ENCODE assay signal across 19 cellular contexts in genomic region chr3:47485812-47486211, GRCh38. TPM values are rescaled to one million over a fixed set of nuclear protein-coding genes. Genes with fewer than 3 reads are reported as not detected.
DNase-seq lines count a peak whose midpoint lies in the region; ATAC-seq and TF ChIP-seq lines count a peak whose summit lies in the region.
"Had no signal": no experiment of that assay in that cellular context is flagged by ENCODE, and none has a peak within 500 bp of the region (broad histone marks: within the 10 kb centered on the region; RNA-seq: fewer than 3 reads in every experiment).

No MANE protein-coding gene starts in this region.

- H4K8ac ChIP-seq in IMR-90 (ENCODE audit: low read depth in 2 of 2, low read length in 2 of 2) = no peak overlapping the region
- H4K8ac ChIP-seq in mesenchymal stem cell (ENCODE audit: low read length) = no peak overlapping the region

- H3K9me3 ChIP-seq in IMR-90 (ENCODE audit: control insufficient read depth, insufficient read depth, low read length) = no peaks in the 10 kb centered on the region
- H3K9me3 ChIP-seq in mesenchymal stem cell (ENCODE audit: control insufficient read depth, low read length) = no peaks in the 10 kb centered on the region
- H3K9me3 ChIP-seq: SJSA1 had no signal

- no peak for TF ChIP-seq CTCF in IMR-90 (conservative IDR thresholded peaks at IDR 0.05; ENCODE audit: low read depth, low read length)
- no peak for TF ChIP-seq CTCF in HFFc6 (IDR thresholded peaks at IDR 0.05)

- H3K4me3 Mint-ChIP-seq in HFFc6 = no peak overlapping the region
- H3K4me3 Mint-ChIP-seq: CD4-positive, alpha-beta memory T cell; GM23338 had no signal

- H3K27me3 ChIP-seq in IMR-90 (ENCODE audit: control insufficient read depth, insufficient read depth, low read length) (no peaks in the 10 kb centered on the region), mesenchymal stem cell (ENCODE audit: control insufficient read depth in 1 of 2, insufficient read depth in 1 of 2, low read length in 2 of 2) (no peaks in the 10 kb centered on the region)
- H3K27me3 ChIP-seq: SJSA1 had no signal

- BruUV-seq in IMR-90 (replicated peaks; lab: Mats Ljungman, UMichigan) = no TSS peak

- CTCF ChIA-PET in IMR-90 (lab: Yijun Ruan, JAX) = interaction anchor here (1.1 kb wide), 1 partner anchor 20 kb away, joined by 5 read pairs; no protein-coding TSS in a partner anchor

- H2BK12ac ChIP-seq in mesenchymal stem cell (ENCODE audit: low read length in 2 of 2) = no peak overlapping the region

- peaks cover 22% of the 10 kb centered on the region for H3K4me1 Mint-ChIP-seq in HFFc6 (ENCODE audit: low read depth)
- H3K4me1 Mint-ChIP-seq: CD4-positive, alpha-beta memory T cell had no signal

- H3K9me1 ChIP-seq in IMR-90 (ENCODE audit: insufficient read depth, low read length) = peaks cover 9% of the 10 kb centered on the region

- 0 out of 2 replicates have a peak, but pooled peaks cover 1% of the 10 kb centered on the region for H3K4me1 ChIP-seq in IMR-90 (ENCODE audit: control insufficient read depth, insufficient read depth, low read length)
- H3K4me1 ChIP-seq in mesenchymal stem cell (ENCODE audit: control insufficient read depth, insufficient read depth, low read depth, low read length) = no peaks in the 10 kb centered on the region

- DNase-seq in IMR-90 (peak; percentile 66), amniotic epithelial cell (ENCODE audit: low read depth) (peak; percentile 16), mesenchymal stem cell (peak; percentile 39), activated gamma-delta T cell (lab: John Stamatoyannopoulos, UW) (no peak), erythroblast (lab: John Stamatoyannopoulos, UW) (no peak), HFFc6 (no peak)
- DNase-seq: Calu3; CD4-positive, alpha-beta memory T cell; DMS53; NCI-H1436; NCI-H2029 treated with DMSO at 0.1 percent for 48 hours; NCI-H2171 treated with DMSO at 0.1 percent for 48 hours; NCI-H510A treated with DMSO at 0.1 percent for 48 hours; NCI-H82; PC-9; SW 1271 had no signal

- H2BK5ac ChIP-seq in IMR-90 (ENCODE audit: low read depth, low read length, poor library complexity, severe bottlenecking) = no peak overlapping the region
- H2BK5ac ChIP-seq in mesenchymal stem cell (ENCODE audit: low read depth, low read length, poor library complexity, severe bottlenecking) = no peak overlapping the region

- no peak overlapping the region for H2BK15ac ChIP-seq in IMR-90 (ENCODE audit: low read depth, low read length)
- H2BK15ac ChIP-seq in mesenchymal stem cell (ENCODE audit: low read depth, poor library complexity, severe bottlenecking) = no peak overlapping the region

- in situ Hi-C loops in IMR-90 (cut with MboI; ENCODE audit: low sequenced_read_pairs) = no loop called here

- H3K9me3 Mint-ChIP-seq in HFFc6 = no peaks in the 10 kb centered on the region
- H3K9me3 Mint-ChIP-seq: CD4-positive, alpha-beta memory T cell had no signal

- intact Hi-C loops in IMR-90 (cut with micrococcal nuclease) = no loop called here

- H3K36me3 ChIP-seq in IMR-90 (ENCODE audit: control insufficient read depth, insufficient read depth, low read length) (0 out of 2 replicates have a peak, but pooled peaks cover 1% of the 10 kb centered on the region), mesenchymal stem cell (ENCODE audit: control insufficient read depth in 1 of 2, insufficient read depth in 2 of 2, low read depth in 1 of 2, low read length in 2 of 2) (peaks cover 2 to 4% of the 10 kb centered on the region in 2 experiments)
- H3K36me3 ChIP-seq: SJSA1 had no signal

- H2AK5ac ChIP-seq in IMR-90 (ENCODE audit: low read depth, low read length) (peak overlapping the region; percentile 33; the same call in 1 of the 2 replicates), mesenchymal stem cell (ENCODE audit: low read length, severe bottlenecking) (no peak overlapping the region)

- no peak overlapping the region for H3K27ac Mint-ChIP-seq in HFFc6
- H3K27ac Mint-ChIP-seq: GM23338 had no signal

- peak overlapping the region; percentile 50 for H2AK9ac ChIP-seq in IMR-90 (replicated peaks; ENCODE audit: low read depth, low read length, poor library complexity)

- POLR2A ChIA-PET in IMR-90 (lab: Charles Lee; ENCODE audit: unreplicated experiment) = no interaction called here

- no peaks in the 10 kb centered on the region; the same call in 1 of the 2 replicates for H3K36me3 Mint-ChIP-seq in HFFc6 (ENCODE audit: low read depth)

- H3K56ac ChIP-seq in IMR-90 (ENCODE audit: extremely low read depth, insufficient read depth, low read length) = no peak overlapping the region

- H3K23ac ChIP-seq in IMR-90 (ENCODE audit: low read depth, low read length) (no peak overlapping the region), mesenchymal stem cell (ENCODE audit: low read length in 2 of 2) (no peak overlapping the region)

- peak; percentile 67 for ATAC-seq in IMR-90 (ENCODE audit: low read depth)
- no peak for ATAC-seq in HG03460 (IDR thresholded peaks at IDR 0.05; ENCODE audit: unreplicated experiment)
- ATAC-seq: GM23338 had no signal

- dilution Hi-C loops in IMR-90 (cut with HindIII; ENCODE audit: low sequenced_read_pairs, unreplicated experiment) = no loop called here

- H3K4me3 ChIP-seq in IMR-90 (ENCODE audit: insufficient read depth, low read depth, low read length) (no peak overlapping the region), mesenchymal stem cell (ENCODE audit: insufficient read depth in 1 of 2, low read depth in 1 of 2, low read length in 2 of 2) (no peak overlapping the region)
- H3K4me3 ChIP-seq: GM23338, PC-9, SJSA1 had no signal

- H2BK120ac ChIP-seq in IMR-90 (ENCODE audit: low read depth, low read length) = no peak overlapping the region
- H2BK120ac ChIP-seq in mesenchymal stem cell (ENCODE audit: low read depth, low read length) = no peak overlapping the region

- H3K9ac ChIP-seq in IMR-90 (ENCODE audit: low read depth, low read length) (no peak overlapping the region), mesenchymal stem cell (ENCODE audit: low read length) (no peak overlapping the region)

- no peaks in the 10 kb centered on the region for H3K27me3 Mint-ChIP-seq in HFFc6 (ENCODE audit: insufficient read depth)
- H3K27me3 Mint-ChIP-seq: CD4-positive, alpha-beta memory T cell had no signal

- H3K14ac ChIP-seq in IMR-90 (replicated peaks; ENCODE audit: low read depth, low read length) (0 out of 2 replicates have a peak overlapping the region, but pooled peaks have one; percentile 68), mesenchymal stem cell (ENCODE audit: low read length in 2 of 2) (no peak overlapping the region)

- H3K4me2 ChIP-seq in IMR-90 (ENCODE audit: low read depth, low read length) (no peak overlapping the region), mesenchymal stem cell (ENCODE audit: low read length, poor library complexity, severe bottlenecking) (no peak overlapping the region)
- H3K4me2 ChIP-seq: GM23338, PC-9 had no signal

- H4K91ac ChIP-seq in IMR-90 (ENCODE audit: insufficient read depth, low read depth, low read length) = no peak overlapping the region
- H4K91ac ChIP-seq in mesenchymal stem cell (ENCODE audit: low read length) = no peak overlapping the region

- no peaks in the 10 kb centered on the region for H4K20me1 ChIP-seq in IMR-90 (ENCODE audit: insufficient read depth, low read length)

- 0 out of 4 replicates have a peak, but pooled peaks cover 0 to 3% of the 10 kb centered on the region in 2 experiments for H3K79me1 ChIP-seq in IMR-90 (ENCODE audit: low read depth in 1 of 2, low read length in 2 of 2)
- H3K79me1 ChIP-seq in mesenchymal stem cell (replicated peaks; ENCODE audit: low read length, poor library complexity, severe bottlenecking) = no peaks in the 10 kb centered on the region

- H3K4ac ChIP-seq in IMR-90 (ENCODE audit: low read depth, low read length) (no peak overlapping the region), mesenchymal stem cell (ENCODE audit: low read depth in 1 of 2, low read length in 2 of 2) (peak overlapping the region in 1 of 2 experiments; percentile 17)

- WGBS in IMR-90 (ENCODE audit: extremely low coverage in 2 of 2, insufficient read length in 1 of 2), 2 experiments = no CpG with 5 or more reads among the region's 3 CpGs
- 0% methylated on average over 1 of the region's 3 CpGs for WGBS in mesenchymal stem cell

- H3K27ac ChIP-seq in IMR-90 (ENCODE audit: insufficient read depth, low read length) (no peak overlapping the region), mesenchymal stem cell (ENCODE audit: low read length, poor library complexity, severe bottlenecking) (no peak overlapping the region)
- H3K27ac ChIP-seq: PC-9, SJSA1 had no signal

- H3K18ac ChIP-seq in IMR-90 (ENCODE audit: low read depth, low read length) = no peak overlapping the region
- no peak overlapping the region for H3K18ac ChIP-seq in mesenchymal stem cell (ENCODE audit: low read depth in 1 of 2, low read length in 2 of 2)

- TF ChIP-seq POLR2A in IMR-90 (IDR thresholded peaks at IDR 0.05; ENCODE audit: low read depth, low read length) (no peak), erythroblast (IDR thresholded peaks at IDR 0.05; ENCODE audit: low read length) (no peak)

- H2BK20ac ChIP-seq in IMR-90 (ENCODE audit: low read depth, low read length) = no peak overlapping the region

- TF ChIP-seq RAD21 in IMR-90 (IDR thresholded peaks at IDR 0.05; ENCODE audit: low read length) = no peak

- H2AFZ ChIP-seq in IMR-90 (replicated peaks; ENCODE audit: low read length, poor library complexity) (no peak overlapping the region), mesenchymal stem cell (ENCODE audit: low read depth, low read length) (no peak overlapping the region)
- H2AFZ ChIP-seq: GM23338, PC-9 had no signal

- H4K5ac ChIP-seq in IMR-90 (ENCODE audit: low read depth, low read length) = no peak overlapping the region

TF ChIP-seq in IMR-90, 13 proteins besides CTCF, POLR2A, EP300 and RAD21:
- TF ChIP-seq SMC3 (IDR thresholded peaks at IDR 0.05; ENCODE audit: low read depth, low read length) (no peak), CEBPB (IDR thresholded peaks at IDR 0.05; ENCODE audit: low read depth, low read length) (no peak), RFX5 (IDR thresholded peaks at IDR 0.05; ENCODE audit: low read depth, low read length) (no peak)

RNA-seq across cellular contexts. Expression of gene SCAP, which starts 10.1 kb away (rescaled TPM):
- 30.8 and 34.6 TPM in 2 replicates for total RNA-seq in IMR-90 (2012; rRNA removed)
- polyA plus RNA-seq in IMR-90 (2012; rRNA removed) = 25.3 and 27.8 TPM in 2 replicates
- polyA plus RNA-seq in IMR-90 (2012; cell fraction: cytosol; rRNA removed) = 18.6 and 28.9 TPM in 2 replicates
- polyA plus RNA-seq in IMR-90 (2012; cell fraction: nucleus; rRNA removed; ENCODE audit: low replicate concordance) = 44.0 and 90.8 TPM in 2 replicates
- 37.9 TPM for polyA plus RNA-seq in mesenchymal stem cell (2013, experiment 1 of 2)
- polyA plus RNA-seq in mesenchymal stem cell (2013, experiment 2 of 2) = 37.2 TPM
- 10 to 100 TPM; 48.3 to 63.3 (median 54.9) TPM for total RNA-seq in HFFc6 (2021; fragmentation: NEBNext Ultra II Directional; extraction: Animal tissue kit (Norgen Biotek cat#: 25700))

RNA-seq across cellular contexts. Expression of gene ELP6, which starts 27.7 kb away (rescaled TPM):
- total RNA-seq in IMR-90 (2012; rRNA removed) = 26.1 and 31.4 TPM in 2 replicates
- polyA plus RNA-seq in IMR-90 (2012; rRNA removed) = 44.9 and 49.4 TPM in 2 replicates
- polyA plus RNA-seq in IMR-90 (2012; cell fraction: cytosol; rRNA removed) = 53.8 and 59.8 TPM in 2 replicates
- polyA plus RNA-seq in IMR-90 (2012; cell fraction: nucleus; rRNA removed; ENCODE audit: low replicate concordance) = 38.9 and 42.4 TPM in 2 replicates
- polyA plus RNA-seq in mesenchymal stem cell (2013, experiment 1 of 2) = 17.9 TPM
- 19.1 TPM for polyA plus RNA-seq in mesenchymal stem cell (2013, experiment 2 of 2)
- 10 to 100 TPM; 30.4 to 36.2 (median 34.5) TPM for total RNA-seq in HFFc6 (2021; fragmentation: NEBNext Ultra II Directional; extraction: Animal tissue kit (Norgen Biotek cat#: 25700))

Comparison
In these comparisons a context has a peak if more than half of its experiments do, and no peak if none do; other contexts are left out.
1. DNase-seq: peak in IMR-90 (single experiment), amniotic epithelial cell (single experiment) and mesenchymal stem cell (single experiment); none in activated gamma-delta T cell (single experiment), erythroblast (0 of 2) and HFFc6 (single experiment).